In genomic region chr18:59560556-59560955, GRCh38 we compare ENCODE assay signal across 20 cellular contexts.
"Had no signal": no experiment of that assay in that cellular context is flagged by ENCODE, and none has a peak within 500 bp of the region (broad histone marks: within the 10 kb centered on the region; RNA-seq: fewer than 3 reads in every experiment).

No MANE protein-coding gene starts in this region.

- H3K27ac ChIP-seq: cardiac muscle cell, epithelial cell of prostate, neural progenitor cell, tibial nerve had no signal

- H3K4me1 ChIP-seq: neural progenitor cell, tibial nerve had no signal

- H3K27ac Mint-ChIP-seq: activated naive CD4-positive, alpha-beta T cell treated with anti-CD3 and anti-CD28 coated beads for 36 hours; endodermal cell; naive thymus-derived CD4-positive, alpha-beta T cell; neural progenitor cell; stimulated activated effector memory CD8-positive, alpha-beta T cell treated with anti-CD3 and anti-CD28 coated beads, Interleukin-12 subunit alpha, Interleukin-12 subunit beta, amount 100 ng/mL, for 72 hours; stimulated activated naive CD8-positive, alpha-beta T cell treated with anti-CD3 and anti-CD28 coated beads, Interleukin-15, amount 100 ng/mL, for 72 hours; WTC11 had no signal

- H3K4me3 Mint-ChIP-seq: activated naive CD4-positive, alpha-beta T cell treated with anti-CD3 and anti-CD28 coated beads for 36 hours; endodermal cell; naive thymus-derived CD4-positive, alpha-beta T cell; neural progenitor cell; stimulated activated effector memory CD8-positive, alpha-beta T cell treated with anti-CD3 and anti-CD28 coated beads, Interleukin-12 subunit alpha, Interleukin-12 subunit beta, amount 100 ng/mL, for 72 hours; stimulated activated naive CD8-positive, alpha-beta T cell treated with anti-CD3 and anti-CD28 coated beads, Interleukin-15, amount 100 ng/mL, for 72 hours; WTC11 had no signal

- H3K4me1 Mint-ChIP-seq: naive thymus-derived CD4-positive, alpha-beta T cell; neural progenitor cell; stimulated activated effector memory CD8-positive, alpha-beta T cell treated with anti-CD3 and anti-CD28 coated beads, Interleukin-12 subunit alpha, Interleukin-12 subunit beta, amount 100 ng/mL, for 72 hours; stimulated activated naive CD8-positive, alpha-beta T cell treated with anti-CD3 and anti-CD28 coated beads, Interleukin-15, amount 100 ng/mL, for 72 hours had no signal

- H3K36me3 Mint-ChIP-seq: naive thymus-derived CD4-positive, alpha-beta T cell; stimulated activated effector memory CD8-positive, alpha-beta T cell treated with anti-CD3 and anti-CD28 coated beads, Interleukin-12 subunit alpha, Interleukin-12 subunit beta, amount 100 ng/mL, for 72 hours had no signal

- H3K9me3 ChIP-seq: tibial nerve had no signal

- H3K27me3 Mint-ChIP-seq: stimulated activated naive CD8-positive, alpha-beta T cell treated with anti-CD3 and anti-CD28 coated beads, Interleukin-15, amount 100 ng/mL, for 72 hours had no signal

- H3K36me3 ChIP-seq: cardiac muscle cell, neural progenitor cell, tibial nerve had no signal

- H3K4me3 ChIP-seq: cardiac muscle cell, lung, neural progenitor cell, tibial nerve had no signal

- DNase-seq: activated CD8-positive, alpha-beta memory T cell treated with anti-CD3 and anti-CD28 coated beads, Interleukin-2, amount 50 U/mL, for 48 hours; activated effector memory CD4-positive, alpha-beta T cell treated with Interleukin-2 at 50 U/mL for 16 hours; activated naive CD4-positive, alpha-beta T cell treated with anti-CD3 and anti-CD28 coated beads for 36 hours; activated T-cell treated with anti-CD3 and anti-CD28 coated beads, Interleukin-2, amount 50 U/mL, for 48 hours; amygdala; cortex of kidney; endodermal cell; naive thymus-derived CD4-positive, alpha-beta T cell; posterior cingulate gyrus; small intestine; stimulated activated CD4-positive, alpha-beta T cell treated with anti-CD3 and anti-CD28 coated beads, Interleukin-2, amount 100 ng/mL, for 24 hours; stimulated activated naive CD8-positive, alpha-beta T cell treated with anti-CD3 and anti-CD28 coated beads, Interleukin-15, amount 100 ng/mL, for 72 hours; T1000 had no signal

- H3K27me3 ChIP-seq: cardiac muscle cell, neural progenitor cell, tibial nerve had no signal

- H3K9me3 Mint-ChIP-seq: activated naive CD4-positive, alpha-beta T cell treated with anti-CD3 and anti-CD28 coated beads for 36 hours; endodermal cell; stimulated activated naive CD8-positive, alpha-beta T cell treated with anti-CD3 and anti-CD28 coated beads, Interleukin-15, amount 100 ng/mL, for 72 hours had no signal
